ENCODE assay signal across 28 cellular contexts in genomic region chr18:78803104-78803503, GRCh38.
"Had no signal": no experiment of that assay in that cellular context is flagged by ENCODE, and none has a peak within 500 bp of the region (broad histone marks: within the 10 kb centered on the region; RNA-seq: fewer than 3 reads in every experiment).

No MANE protein-coding gene starts in this region.

- H3K27ac ChIP-seq: ascending aorta, cardiac muscle cell, VCaP had no signal

- H3K4me1 ChIP-seq: ascending aorta had no signal

- DNase-seq: activated B cell treated with CpG ODN at 0.5 μM for 24 hours; activated CD4-positive, alpha-beta memory T cell treated with anti-CD3 and anti-CD28 coated beads for 36 hours; activated CD4-positive, alpha-beta T cell treated with anti-CD3 and anti-CD28 coated beads for 4 hours; activated CD4-positive, alpha-beta T cell treated with anti-CD3 and anti-CD28 coated beads, Interleukin-2, amount 10 ng/mL, durations not matched to agents 24 days and 14 days; activated CD4-positive, alpha-beta T cell treated with anti-CD3 and anti-CD28 coated beads, Interleukin-2, amount 50 U/mL, for 1 hour; activated CD4-positive, alpha-beta T cell treated with anti-CD3 and anti-CD28 coated beads, Interleukin-2, amount 50 U/mL, for 4 hours; activated CD4-positive, CD25-positive, alpha-beta regulatory T cell treated with anti-CD3 and anti-CD28 coated beads, Interleukin-2, amount 50 U/mL, for 72 hours; activated CD8-positive, alpha-beta memory T cell treated with anti-CD3 and anti-CD28 coated beads, Interleukin-2, amount 50 U/mL, for 4 hours; activated CD8-positive, alpha-beta T cell treated with anti-CD3 and anti-CD28 coated beads for 36 hours; activated effector memory CD4-positive, alpha-beta T cell treated with Interleukin-2 at 50 U/mL for 16 hours; activated gamma-delta T cell; activated naive CD4-positive, alpha-beta T cell treated with anti-CD3 and anti-CD28 coated beads, Interleukin-2, amount 10 ng/mL, durations not matched to agents 7 days and 5 days; activated naive CD4-positive, alpha-beta T cell treated with Interleukin-2 at 50 U/mL for 16 hours; activated naive CD8-positive, alpha-beta T cell treated with anti-CD3 and anti-CD28 coated beads, Interleukin-2, amount 10 ng/mL, durations not matched to agents 7 days and 5 days; activated naive CD8-positive, alpha-beta T cell treated with anti-CD3 and anti-CD28 coated beads, Interleukin-2, amount 50 U/mL, for 24 hours; activated T-cell treated with anti-CD3 and anti-CD28 coated beads, Interleukin-2, amount 50 U/mL, for 24 hours; activated T-cell treated with anti-CD3 and anti-CD28 coated beads, Interleukin-2, amount 50 U/mL, for 48 hours; amygdala; anterior cingulate cortex; central memory CD4-positive, alpha-beta T cell; T-helper 1 cell; T-helper 2 cell; T-helper 9 cell had no signal

- H3K9me3 ChIP-seq: ascending aorta had no signal

- ATAC-seq: activated CD8-positive, alpha-beta T cell treated with anti-CD3 and anti-CD28 coated beads for 36 hours; activated naive CD8-positive, alpha-beta T cell treated with anti-CD3 and anti-CD28 coated beads, Interleukin-2, amount 50 U/mL, for 24 hours had no signal

- H3K4me3 ChIP-seq: ascending aorta, cardiac muscle cell had no signal

- H3K36me3 ChIP-seq: ascending aorta, cardiac muscle cell had no signal

- H3K27me3 ChIP-seq: ascending aorta, cardiac muscle cell had no signal

- FAIRE-seq: bronchial epithelial cell, TTC549 had no signal
